25 cellular contexts compared by ENCODE assay signal in the genomic region with DNA sequence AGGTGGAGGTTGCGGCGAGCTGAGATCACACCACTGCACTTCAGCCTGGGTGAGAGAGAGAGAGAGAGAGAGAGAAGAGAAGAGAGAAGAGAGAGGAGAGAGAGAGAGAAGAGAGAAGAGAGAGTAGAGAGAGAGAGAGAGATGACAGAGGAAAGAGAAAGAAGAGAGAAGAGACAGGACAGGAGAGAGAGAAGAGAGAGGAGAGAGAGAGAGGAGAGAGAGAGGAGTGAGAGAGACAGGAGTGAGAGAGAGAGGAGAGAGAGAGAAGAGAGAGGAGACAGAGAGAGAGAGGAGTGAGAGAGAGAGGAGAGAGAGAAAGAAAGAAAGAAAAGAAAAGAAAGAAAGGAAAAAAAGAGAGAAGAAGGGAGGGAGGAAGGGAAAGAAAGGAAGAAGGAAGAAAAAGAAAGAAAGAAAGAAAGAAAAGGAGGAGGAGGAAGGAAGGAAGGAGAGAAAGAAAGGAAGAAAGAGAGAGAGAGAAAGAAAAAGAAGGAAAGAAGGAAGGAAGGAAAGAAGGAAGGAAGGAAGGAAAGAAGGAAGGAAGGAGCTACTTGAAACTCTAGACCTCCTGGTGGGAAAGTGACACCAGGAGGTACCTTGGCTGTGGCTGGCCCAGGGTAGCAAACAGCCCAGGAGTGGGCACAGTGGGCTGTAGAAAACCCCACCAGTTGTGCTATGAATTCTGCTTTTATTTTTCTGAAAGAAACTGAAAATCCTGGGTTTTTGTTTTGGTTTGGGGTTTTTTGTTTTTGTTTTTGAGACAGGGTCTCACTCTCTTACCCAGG.
A peak's percentile ranks its signal among the peaks of the same experiment; 100 is the strongest.
DNase-seq lines count a peak whose midpoint lies in the region; ATAC-seq, FAIRE-seq and TF ChIP-seq lines count a peak whose summit lies in the region.
"Had no signal": no experiment of that assay in that cellular context is flagged by ENCODE, and none has a peak within 500 bp of the region (broad histone marks: within the 10 kb centered on the region; RNA-seq: fewer than 3 reads in every experiment).

No MANE protein-coding gene starts in this region.

- TF ChIP-seq EP300 in HepG2 (IDR thresholded peaks at IDR 0.05; ENCODE audit: low read depth in 2 of 2, low read length in 2 of 2) = no peak
- TF ChIP-seq EP300 in HepG2 (CRISPR knock-in tag; IDR thresholded peaks at IDR 0.05; ENCODE audit: borderline replicate concordance) = no peak

- no peak overlapping the region for H2AFZ ChIP-seq in HepG2 (ENCODE audit: low read length)
- H2AFZ ChIP-seq: GM23338 had no signal

- DNase-seq in T-helper 1 cell (no peak), HepG2 (ENCODE audit: low spot score) (no peak), right lobe of liver (no peak), T-helper 9 cell (no peak)
- DNase-seq in central memory CD8-positive, alpha-beta T cell (ENCODE audit: low spot score in 2 of 2) = no peak
- no peak for DNase-seq in stimulated activated effector memory CD8-positive, alpha-beta T cell treated with anti-CD3 and anti-CD28 coated beads, Interleukin-12 subunit alpha, Interleukin-12 subunit beta, amount 100 ng/mL, for 72 hours (ENCODE audit: low spot score in 2 of 2)
- DNase-seq: ACHN; CD8-positive, alpha-beta memory T cell; DMS53; GDM1; HCEC 1CT; MG63; NCI-H1417 treated with DMSO at 0.1 percent for 48 hours; NCI-H187; NCI-H2107; NCI-H446 treated with DMSO at 0.1 percent for 48 hours; NCI-H526 treated with DMSO at 0.1 percent for 48 hours; OCI-M1 had no signal

- H3K36me3 ChIP-seq in HepG2 (replicated peaks in 1 of 2; ENCODE audit: control insufficient read depth in 1 of 2, insufficient read depth in 2 of 2, low read length in 2 of 2) (no peaks in the 10 kb centered on the region), right lobe of liver (no peaks in the 10 kb centered on the region)
- H3K36me3 ChIP-seq: BLaER1 treated with 17β-estradiol and CSF1 and Interleukin-3, amounts not matched to agents 10 nM and 100 nM; MG63 had no signal

- TF ChIP-seq CTCF in HepG2 (CRISPR knock-in tag; IDR thresholded peaks at IDR 0.05) = no peak
- no peak for TF ChIP-seq CTCF in right lobe of liver (IDR thresholded peaks at IDR 0.05)

- H3K27ac Mint-ChIP-seq in T-helper 1 cell treated with Interleukin-12 subunit alpha and Interleukin-12 subunit beta and Interleukin-4 antibody, amounts not matched to agents 30 μg/mL and 1 μg/mL, for 36 hours = peak overlapping the region; percentile 50
- H3K27ac Mint-ChIP-seq in central memory CD8-positive, alpha-beta T cell (ENCODE audit: low read depth) = peak overlapping the region; percentile 84
- peak overlapping the region; percentile 38 for H3K27ac Mint-ChIP-seq in stimulated activated effector memory CD8-positive, alpha-beta T cell treated with anti-CD3 and anti-CD28 coated beads, Interleukin-12 subunit alpha, Interleukin-12 subunit beta, amount 100 ng/mL, for 72 hours
- H3K27ac Mint-ChIP-seq: GM23338 had no signal

- no peak overlapping the region for H3K4me3 Mint-ChIP-seq in T-helper 1 cell treated with Interleukin-12 subunit alpha and Interleukin-12 subunit beta and Interleukin-4 antibody, amounts not matched to agents 30 μg/mL and 1 μg/mL, for 36 hours
- no peak overlapping the region for H3K4me3 Mint-ChIP-seq in central memory CD8-positive, alpha-beta T cell
- H3K4me3 Mint-ChIP-seq in stimulated activated effector memory CD8-positive, alpha-beta T cell treated with anti-CD3 and anti-CD28 coated beads, Interleukin-12 subunit alpha, Interleukin-12 subunit beta, amount 100 ng/mL, for 72 hours = no peak overlapping the region
- H3K4me3 Mint-ChIP-seq: GM23338 had no signal

- H3K27ac ChIP-seq in HepG2 (ENCODE audit: extremely low read length, insufficient read depth, low read length) (no peak overlapping the region), right lobe of liver (no peak overlapping the region)
- H3K27ac ChIP-seq: 22Rv1 had no signal

- no peak for FAIRE-seq in HepG2 (lab: Jason Lieb, UNC)
- FAIRE-seq: RCC 7860 had no signal

- no peak overlapping the region for H3K9ac ChIP-seq in HepG2 (ENCODE audit: insufficient read depth, low read depth, low read length)
- H3K9ac ChIP-seq: BLaER1 treated with 17β-estradiol and CSF1 and Interleukin-3, amounts not matched to agents 10 nM and 100 nM had no signal

- WGBS in HepG2 (ENCODE audit: low lambda C conversion rate) = 70% methylated on average over 2 of the region's 2 CpGs
- 94% methylated on average over 2 of the region's 2 CpGs for WGBS in right lobe of liver (ENCODE audit: insufficient coverage, low coverage, low lambda C conversion rate, missing lambda C conversion rate)

- CTCF ChIA-PET in HepG2 (lab: Yijun Ruan, JAX; ENCODE audit: low intra/inter-chr PET ratio, low total read pairs) = no interaction called here

- no peaks in the 10 kb centered on the region for H3K36me3 Mint-ChIP-seq in T-helper 1 cell treated with Interleukin-12 subunit alpha and Interleukin-12 subunit beta and Interleukin-4 antibody, amounts not matched to agents 30 μg/mL and 1 μg/mL, for 36 hours (ENCODE audit: low read depth)
- H3K36me3 Mint-ChIP-seq in central memory CD8-positive, alpha-beta T cell (ENCODE audit: insufficient read depth) = peaks cover 5% of the 10 kb centered on the region
- no peaks in the 10 kb centered on the region for H3K36me3 Mint-ChIP-seq in stimulated activated effector memory CD8-positive, alpha-beta T cell treated with anti-CD3 and anti-CD28 coated beads, Interleukin-12 subunit alpha, Interleukin-12 subunit beta, amount 100 ng/mL, for 72 hours
- H3K36me3 Mint-ChIP-seq: CD8-positive, alpha-beta memory T cell had no signal

- POLR2A ChIA-PET in HepG2 (lab: Yijun Ruan, JAX) = no interaction called here

- ATAC-seq in HepG2 (no peak), right lobe of liver (no peak), HG03439 (IDR thresholded peaks at IDR 0.05; ENCODE audit: unreplicated experiment) (no peak)
- no peak for ATAC-seq in central memory CD8-positive, alpha-beta T cell (replicated peaks; ENCODE audit: extremely low read depth, poor library complexity, severe bottlenecking)
- no peak for ATAC-seq in stimulated activated effector memory CD8-positive, alpha-beta T cell treated with anti-CD3 and anti-CD28 coated beads, Interleukin-12 subunit alpha, Interleukin-12 subunit beta, amount 100 ng/mL, for 72 hours
- ATAC-seq: GM23338, Right ventricle myocardium inferior had no signal

- H3K9me3 ChIP-seq in HepG2 (ENCODE audit: low read length) (no peaks in the 10 kb centered on the region), right lobe of liver (no peaks in the 10 kb centered on the region)
- H3K9me3 ChIP-seq: BLaER1 treated with 17β-estradiol and CSF1 and Interleukin-3, amounts not matched to agents 10 nM and 100 nM; MG63 had no signal

- BruUV-seq in HepG2 (replicated peaks; lab: Mats Ljungman, UMichigan) = no TSS peak

- no peaks in the 10 kb centered on the region for H3K27me3 Mint-ChIP-seq in T-helper 1 cell treated with Interleukin-12 subunit alpha and Interleukin-12 subunit beta and Interleukin-4 antibody, amounts not matched to agents 30 μg/mL and 1 μg/mL, for 36 hours (ENCODE audit: low read depth)
- H3K27me3 Mint-ChIP-seq in central memory CD8-positive, alpha-beta T cell = no peaks in the 10 kb centered on the region

- no peaks in the 10 kb centered on the region for H3K79me2 ChIP-seq in HepG2 (ENCODE audit: insufficient read depth, low read length)

- H3K4me1 ChIP-seq in HepG2 (ENCODE audit: insufficient read depth, low read length) (peaks cover 21% of the 10 kb centered on the region; the same call in 1 of the 2 replicates), right lobe of liver (peaks cover 0 to 18% (median 0%) of the 10 kb centered on the region in 4 donors)

- peaks cover 42% of the 10 kb centered on the region for H3K4me1 Mint-ChIP-seq in T-helper 1 cell treated with Interleukin-12 subunit alpha and Interleukin-12 subunit beta and Interleukin-4 antibody, amounts not matched to agents 30 μg/mL and 1 μg/mL, for 36 hours (ENCODE audit: low read depth)
- H3K4me1 Mint-ChIP-seq in central memory CD8-positive, alpha-beta T cell = peaks cover 32% of the 10 kb centered on the region
- H3K4me1 Mint-ChIP-seq in stimulated activated effector memory CD8-positive, alpha-beta T cell treated with anti-CD3 and anti-CD28 coated beads, Interleukin-12 subunit alpha, Interleukin-12 subunit beta, amount 100 ng/mL, for 72 hours = peaks cover 40% of the 10 kb centered on the region

- no peak overlapping the region for H3K4me3 ChIP-seq in HepG2 (replicated peaks in 1 of 3; ENCODE audit: insufficient read depth in 1 of 3, low read depth in 2 of 3, low read length in 3 of 3)
- no peak overlapping the region for H3K4me3 ChIP-seq in right lobe of liver
- H3K4me3 ChIP-seq: BLaER1 treated with 17β-estradiol and CSF1 and Interleukin-3, amounts not matched to agents 10 nM and 100 nM; GM23338; MG63 had no signal

- TF ChIP-seq RAD21 in HepG2 (CRISPR knock-in tag; IDR thresholded peaks at IDR 0.05) = no peak

- no peaks in the 10 kb centered on the region for H4K20me1 ChIP-seq in HepG2 (ENCODE audit: insufficient read depth, low read length)
- H4K20me1 ChIP-seq: BLaER1 treated with 17β-estradiol and CSF1 and Interleukin-3, amounts not matched to agents 10 nM and 100 nM had no signal

- in situ Hi-C loops in HepG2 (cut with HindIII; ENCODE audit: extremely low pct_ligation_motif_present, low pct_unique_long_range_greater_than_20kb) = no loop called here

- no peaks in the 10 kb centered on the region for H3K9me3 Mint-ChIP-seq in T-helper 1 cell treated with Interleukin-12 subunit alpha and Interleukin-12 subunit beta and Interleukin-4 antibody, amounts not matched to agents 30 μg/mL and 1 μg/mL, for 36 hours
- no peaks in the 10 kb centered on the region for H3K9me3 Mint-ChIP-seq in central memory CD8-positive, alpha-beta T cell
- no peaks in the 10 kb centered on the region for H3K9me3 Mint-ChIP-seq in stimulated activated effector memory CD8-positive, alpha-beta T cell treated with anti-CD3 and anti-CD28 coated beads, Interleukin-12 subunit alpha, Interleukin-12 subunit beta, amount 100 ng/mL, for 72 hours
- H3K9me3 Mint-ChIP-seq: CD8-positive, alpha-beta memory T cell had no signal

- peaks cover 2 to 7% of the 10 kb centered on the region in 2 experiments; a peak in 3 of 5 replicates for H3K27me3 ChIP-seq in HepG2 (ENCODE audit: control insufficient read depth in 1 of 2, insufficient read depth in 2 of 2, low read length in 2 of 2)
- no peaks in the 10 kb centered on the region for H3K27me3 ChIP-seq in right lobe of liver
- H3K27me3 ChIP-seq: BLaER1 treated with 17β-estradiol and CSF1 and Interleukin-3, amounts not matched to agents 10 nM and 100 nM; MG63 had no signal

- intact Hi-C loops in HepG2 (cut with micrococcal nuclease; ENCODE audit: unreplicated experiment) (no loop called here), right lobe of liver (cut with DNase I) (no loop called here)

- TF ChIP-seq POLR2A in HepG2 (IDR thresholded peaks at IDR 0.05; ENCODE audit: insufficient read depth in 1 of 2, low read depth in 2 of 2, low read length in 2 of 2) (no peak), right lobe of liver (IDR thresholded peaks at IDR 0.05) (no peak)

- no peak overlapping the region for H3K4me2 ChIP-seq in HepG2 (ENCODE audit: low read depth, low read length)
- H3K4me2 ChIP-seq: GM23338 had no signal
